ENCODE assay signal across 21 cellular contexts in genomic region chr2:107729456-107729855, GRCh38.
DNase-seq lines count a peak whose midpoint lies in the region; ATAC-seq, FAIRE-seq and TF ChIP-seq lines count a peak whose summit lies in the region.
"Had no signal": no experiment of that assay in that cellular context is flagged by ENCODE, and none has a peak within 500 bp of the region (broad histone marks: within the 10 kb centered on the region; RNA-seq: fewer than 3 reads in every experiment).

No MANE protein-coding gene starts in this region.

- H3K27me3 ChIP-seq in bronchial epithelial cell (ENCODE audit: control insufficient read depth, insufficient read depth, low read length) (no peaks in the 10 kb centered on the region), heart left ventricle (no peaks in the 10 kb centered on the region)
- H3K27me3 ChIP-seq: BLaER1 had no signal

- TF ChIP-seq POLR2A in heart left ventricle (IDR thresholded peaks at IDR 0.05): no peak

- intact Hi-C loops in heart left ventricle (cut with DNase I): no loop called here

- no peaks in the 10 kb centered on the region for H3K36me3 ChIP-seq in bronchial epithelial cell (ENCODE audit: control insufficient read depth, insufficient read depth, low read length)
- H3K36me3 ChIP-seq in heart left ventricle: no peaks in the 10 kb centered on the region
- H3K36me3 ChIP-seq: BLaER1 had no signal

- no peak overlapping the region for H3K4me3 ChIP-seq in bronchial epithelial cell (ENCODE audit: low read depth, low read length)
- H3K4me3 ChIP-seq in heart left ventricle: no peak overlapping the region
- H3K4me3 ChIP-seq: BLaER1, GM23248 had no signal

- H3K27ac ChIP-seq in heart left ventricle: no peak overlapping the region
- H3K27ac ChIP-seq: 22Rv1, BLaER1, C4-2B, GM23248 had no signal

- no peak for ATAC-seq in heart left ventricle
- ATAC-seq: CD8-positive, alpha-beta T cell had no signal

- no peak for FAIRE-seq in bronchial epithelial cell (lab: Jason Lieb, UNC)
- FAIRE-seq: A204.1, G401.6, GM12892, H1 had no signal

- TF ChIP-seq CTCF in bronchial epithelial cell (IDR thresholded peaks at IDR 0.05; ENCODE audit: insufficient read depth, low read length, severe bottlenecking): no peak
- no peak for TF ChIP-seq CTCF in heart left ventricle (IDR thresholded peaks at IDR 0.05)

- WGBS in heart left ventricle, 4 donors: 48 to 66% (median 51%) methylated on average over 3 of the region's 3 CpGs

- no peaks in the 10 kb centered on the region for H3K4me1 ChIP-seq in heart left ventricle
- H3K4me1 ChIP-seq: BLaER1, Caco-2 had no signal

- H3K9me3 ChIP-seq in heart left ventricle: peaks cover 0 to 5% (median 0%) of the 10 kb centered on the region in 12 donors
- H3K9me3 ChIP-seq: BLaER1, Caco-2 had no signal

- DNase-seq in DMS53 (lab: John Stamatoyannopoulos, UW) (peak; percentile 19), DMS53 treated with DMSO at 0.1 percent for 48 hours (lab: John Stamatoyannopoulos, UW; ENCODE audit: unreplicated experiment) (no peak), bronchial epithelial cell (ENCODE audit: low read depth) (peak; percentile 81), foreskin melanocyte (peak; percentile 34), heart left ventricle (no peak), LoVo (ENCODE audit: low spot score) (no peak), DMS 273 treated with DMSO at 0.1 percent for 48 hours (lab: John Stamatoyannopoulos, UW) (no peak)
- DNase-seq: Caco-2; CD4-positive, CD25-positive, alpha-beta regulatory T cell; CD8-positive, alpha-beta T cell; DND-41; GM23248; H7; HCEC 1CT had no signal

Comparison
In these comparisons a context has a peak if more than half of its experiments do, and no peak if none do; other contexts are left out.
1. DNase-seq: peak in DMS53 (single experiment), bronchial epithelial cell (single experiment) and foreskin melanocyte (single experiment); none in DMS53 treated with DMSO at 0.1 percent for 48 hours (single experiment), heart left ventricle (0 of 5), LoVo (single experiment) and DMS 273 treated with DMSO at 0.1 percent for 48 hours (single experiment).